In genomic region chr15:38651328-38652038, GRCh38 we compare ENCODE assay signal across 9 cellular contexts.
DNase-seq lines count a peak whose midpoint lies in the region; ATAC-seq and TF ChIP-seq lines count a peak whose summit lies in the region.
"Had no signal": no experiment of that assay in that cellular context is flagged by ENCODE, and none has a peak within 500 bp of the region (broad histone marks: within the 10 kb centered on the region; RNA-seq: fewer than 3 reads in every experiment).

No MANE protein-coding gene starts in this region.

- ATAC-seq in GM18867 (IDR thresholded peaks at IDR 0.05; ENCODE audit: unreplicated experiment) = peak; percentile 57

- TF ChIP-seq CTCF in foreskin fibroblast (IDR thresholded peaks at IDR 0.05; ENCODE audit: low read depth, low read length) = no peak

- DNase-seq in NOMO-1 (lab: John Stamatoyannopoulos, UW; ENCODE audit: unreplicated experiment in 2 of 2) (peak; percentile 63 to 66), putamen (ENCODE audit: low spot score) (peak; percentile 17), dedifferentiated amniotic fluid mesenchymal stem cell (ENCODE audit: extremely low spot score) (no peak), SHP77 treated with DMSO at 0.1 percent for 48 hours (lab: John Stamatoyannopoulos, UW) (no peak), foreskin fibroblast (no peak), HPDE6-E6E7 (ENCODE audit: extremely low spot score) (no peak)
- DNase-seq in activated effector memory CD4-positive, alpha-beta T cell treated with Interleukin-2 at 50 U/mL for 16 hours = peak; percentile 55
- DNase-seq: NCI-H187 had no signal

- H3K4me3 ChIP-seq in foreskin fibroblast (ENCODE audit: low read depth in 1 of 2, low read length in 2 of 2) = no peak overlapping the region

Comparison
In these comparisons a context has a peak if more than half of its experiments do, and no peak if none do; other contexts are left out.
1. DNase-seq: peak in NOMO-1 (2 of 2), activated effector memory CD4-positive, alpha-beta T cell treated with Interleukin-2 at 50 U/mL for 16 hours (single experiment) and putamen (single experiment); none in dedifferentiated amniotic fluid mesenchymal stem cell (single experiment), SHP77 treated with DMSO at 0.1 percent for 48 hours (single experiment), foreskin fibroblast (0 of 2) and HPDE6-E6E7 (single experiment).